In genomic region chr7:30713397-30713796, GRCh38 we compare ENCODE assay signal across 18 cellular contexts. TPM values are rescaled to one million over a fixed set of nuclear protein-coding genes. Genes with fewer than 3 reads are reported as not detected.
A peak's percentile ranks its signal among the peaks of the same experiment; 100 is the strongest.
DNase-seq lines count a peak whose midpoint lies in the region; ATAC-seq and TF ChIP-seq lines count a peak whose summit lies in the region.
"Had no signal": no experiment of that assay in that cellular context is flagged by ENCODE, and none has a peak within 500 bp of the region (broad histone marks: within the 10 kb centered on the region; RNA-seq: fewer than 3 reads in every experiment).

No MANE protein-coding gene starts in this region.

- no peak for TF ChIP-seq POLR2A in NB4 (IDR thresholded peaks at IDR 0.05; ENCODE audit: extremely low read depth, insufficient read length)

- ATAC-seq in HG03439 (IDR thresholded peaks at IDR 0.05; ENCODE audit: unreplicated experiment) = no peak

- no peak for TF ChIP-seq CTCF in NB4 (IDR thresholded peaks at IDR 0.05; ENCODE audit: low read depth, low read length)
- TF ChIP-seq CTCF in cardiac fibroblast (IDR thresholded peaks at IDR 0.05; ENCODE audit: low read depth, low read length) = no peak

- DNase-seq in Daoy (ENCODE audit: low read depth) = peak; percentile 42
- DNase-seq in NB4 (ENCODE audit: low read depth) = peak; percentile 79
- peak; percentile 18 to 36 for DNase-seq in cardiac fibroblast (ENCODE audit: low read depth in 2 of 2)
- peak; percentile 2 for DNase-seq in kidney tubule cell (ENCODE audit: low spot score)
- DNase-seq in activated T-cell treated with anti-CD3 and anti-CD28 coated beads, Interleukin-2, amount 50 U/mL, for 1 hour = no peak
- no peak for DNase-seq in T-helper 1 cell
- no peak for DNase-seq in epidermal melanocyte (ENCODE audit: insufficient read length, low spot score)
- DNase-seq: AML-193, Caco-2, DMS53, KBM-7, NCI-H2029, NCI-H2171 treated with DMSO at 0.1 percent for 48 hours, NCI-H510A, OCI-M1, SK-N-SH had no signal

- no peak overlapping the region for H3K4me3 ChIP-seq in NB4 (ENCODE audit: low read depth, low read length)
- no peak overlapping the region for H3K4me3 ChIP-seq in cardiac fibroblast (replicated peaks in 1 of 2; ENCODE audit: low read depth in 2 of 2, low read length in 2 of 2)

RNA-seq across cellular contexts. Expression of gene CRHR2, which starts 31.1 kb away (rescaled TPM):
- total RNA-seq in Daoy (2014; rRNA removed; shearing (Covaris generic)) = not detected in 2 replicates
- total RNA-seq: Caco-2, M059J had no signal

RNA-seq across cellular contexts. Expression of gene INMT, which starts 38.5 kb away (rescaled TPM):
- total RNA-seq in Daoy (2014; rRNA removed; shearing (Covaris generic)) = 0.06 TPM in 1 of 2 replicates, not detected in the other
- total RNA-seq: M059J had no signal

RNA-seq across cellular contexts. Expression of gene MINDY4, which starts 57.8 kb away (rescaled TPM):
- 10.3 and 12.1 TPM in 2 replicates for total RNA-seq in Daoy (2014; rRNA removed; shearing (Covaris generic))

Comparison
In these comparisons a context has a peak if more than half of its experiments do, and no peak if none do; other contexts are left out.
1. DNase-seq: peak in Daoy (single experiment), NB4 (single experiment), cardiac fibroblast (2 of 2) and kidney tubule cell (single experiment); none in activated T-cell treated with anti-CD3 and anti-CD28 coated beads, Interleukin-2, amount 50 U/mL, for 1 hour (single experiment), T-helper 1 cell (0 of 5) and epidermal melanocyte (single experiment).